ENCODE assay signal across 28 cellular contexts in genomic region chr3:85483986-85484385, GRCh38.
"Had no signal": no experiment of that assay in that cellular context is flagged by ENCODE, and none has a peak within 500 bp of the region (broad histone marks: within the 10 kb centered on the region; RNA-seq: fewer than 3 reads in every experiment).

No MANE protein-coding gene starts in this region.

- H3K4me3 Mint-ChIP-seq: activated CD4-positive, alpha-beta memory T cell treated with anti-CD3 and anti-CD28 coated beads for 36 hours; activated CD4-positive, alpha-beta T cell treated with anti-CD3 and anti-CD28 coated beads for 36 hours; activated CD4-positive, alpha-beta T cell treated with anti-CD3 and anti-CD28 coated beads, Interleukin-2, amount 10 ng/mL, durations not matched to agents 24 days and 14 days; activated CD8-positive, alpha-beta memory T cell treated with anti-CD3 and anti-CD28 coated beads, Interleukin-2, amount 10 ng/mL, durations not matched to agents 7 days and 5 days; activated CD8-positive, alpha-beta T cell treated with anti-CD3 and anti-CD28 coated beads, Interleukin-2, amount 10 ng/mL, durations not matched to agents 7 days and 5 days; activated naive CD4-positive, alpha-beta T cell treated with anti-CD3 and anti-CD28 coated beads, Interleukin-2, amount 10 ng/mL, durations not matched to agents 7 days and 5 days; activated naive CD8-positive, alpha-beta T cell treated with anti-CD3 and anti-CD28 coated beads, Interleukin-2, amount 10 ng/mL, durations not matched to agents 7 days and 5 days; brain; endodermal cell had no signal

- H3K9me3 Mint-ChIP-seq: activated CD4-positive, alpha-beta T cell treated with anti-CD3 and anti-CD28 coated beads, Interleukin-2, amount 10 ng/mL, durations not matched to agents 24 days and 14 days; activated naive CD8-positive, alpha-beta T cell treated with anti-CD3 and anti-CD28 coated beads, Interleukin-2, amount 10 ng/mL, durations not matched to agents 7 days and 5 days; brain; endodermal cell had no signal

- H3K27me3 ChIP-seq: ascending aorta, breast epithelium, cardiac muscle cell, colonic mucosa had no signal

- ATAC-seq: activated CD4-positive, alpha-beta T cell treated with anti-CD3 and anti-CD28 coated beads for 36 hours; activated CD8-positive, alpha-beta memory T cell treated with anti-CD3 and anti-CD28 coated beads, Interleukin-2, amount 10 ng/mL, durations not matched to agents 7 days and 5 days; activated CD8-positive, alpha-beta T cell treated with anti-CD3 and anti-CD28 coated beads, Interleukin-2, amount 10 ng/mL, durations not matched to agents 7 days and 5 days; activated naive CD4-positive, alpha-beta T cell treated with anti-CD3 and anti-CD28 coated beads, Interleukin-2, amount 50 U/mL, for 72 hours; esophagus mucosa had no signal

- H3K4me1 Mint-ChIP-seq: activated CD4-positive, alpha-beta T cell treated with anti-CD3 and anti-CD28 coated beads for 36 hours; activated CD4-positive, alpha-beta T cell treated with anti-CD3 and anti-CD28 coated beads, Interleukin-2, amount 10 ng/mL, durations not matched to agents 24 days and 14 days; activated CD8-positive, alpha-beta memory T cell treated with anti-CD3 and anti-CD28 coated beads, Interleukin-2, amount 10 ng/mL, durations not matched to agents 7 days and 5 days; activated naive CD4-positive, alpha-beta T cell treated with anti-CD3 and anti-CD28 coated beads, Interleukin-2, amount 10 ng/mL, durations not matched to agents 7 days and 5 days; activated naive CD8-positive, alpha-beta T cell treated with anti-CD3 and anti-CD28 coated beads, Interleukin-2, amount 10 ng/mL, durations not matched to agents 7 days and 5 days; endodermal cell had no signal

- H3K4me1 ChIP-seq: ascending aorta, breast epithelium, colonic mucosa had no signal

- H3K36me3 ChIP-seq: ascending aorta, breast epithelium, cardiac muscle cell, colonic mucosa had no signal

- H3K4me3 ChIP-seq: ascending aorta, breast epithelium, cardiac muscle cell, colonic mucosa had no signal

- DNase-seq: activated CD4-positive, alpha-beta memory T cell treated with anti-CD3 and anti-CD28 coated beads for 36 hours; activated CD4-positive, alpha-beta T cell treated with anti-CD3 and anti-CD28 coated beads for 36 hours; activated CD4-positive, alpha-beta T cell treated with anti-CD3 and anti-CD28 coated beads, Interleukin-2, amount 10 ng/mL, durations not matched to agents 24 days and 14 days; activated CD4-positive, CD25-positive, alpha-beta regulatory T cell; activated CD4-positive, CD25-positive, alpha-beta regulatory T cell treated with anti-CD3 and anti-CD28 coated beads, Interleukin-2, amount 50 U/mL, for 72 hours; activated CD8-positive, alpha-beta memory T cell treated with anti-CD3 and anti-CD28 coated beads, Interleukin-2, amount 10 ng/mL, durations not matched to agents 7 days and 5 days; activated CD8-positive, alpha-beta memory T cell treated with anti-CD3 and anti-CD28 coated beads, Interleukin-2, amount 50 U/mL, for 4 hours; activated CD8-positive, alpha-beta T cell treated with anti-CD3 and anti-CD28 coated beads, Interleukin-2, amount 10 ng/mL, durations not matched to agents 7 days and 5 days; activated gamma-delta T cell; activated naive CD4-positive, alpha-beta T cell; activated naive CD4-positive, alpha-beta T cell treated with anti-CD3 and anti-CD28 coated beads, Interleukin-2, amount 10 ng/mL, durations not matched to agents 7 days and 5 days; activated naive CD8-positive, alpha-beta T cell treated with anti-CD3 and anti-CD28 coated beads, Interleukin-2, amount 10 ng/mL, durations not matched to agents 7 days and 5 days; activated T-cell treated with anti-CD3 and anti-CD28 coated beads, Interleukin-2, amount 50 U/mL, for 1 hour; activated T-cell treated with anti-CD3 and anti-CD28 coated beads, Interleukin-2, amount 50 U/mL, for 48 hours; central memory CD4-positive, alpha-beta T cell; cerebellar nuclear complex; colonic mucosa; effector CD8-positive, alpha-beta T cell; endodermal cell; foreskin fibroblast; head of caudate nucleus; T-helper 2 cell had no signal

- H3K27ac ChIP-seq: ascending aorta, breast epithelium, cardiac muscle cell, colonic mucosa had no signal

- H3K36me3 Mint-ChIP-seq: activated CD4-positive, alpha-beta memory T cell treated with anti-CD3 and anti-CD28 coated beads for 36 hours; activated CD8-positive, alpha-beta memory T cell treated with anti-CD3 and anti-CD28 coated beads, Interleukin-2, amount 10 ng/mL, durations not matched to agents 7 days and 5 days; activated naive CD4-positive, alpha-beta T cell treated with anti-CD3 and anti-CD28 coated beads, Interleukin-2, amount 10 ng/mL, durations not matched to agents 7 days and 5 days; activated naive CD4-positive, alpha-beta T cell treated with anti-CD3 and anti-CD28 coated beads, Interleukin-2, amount 50 U/mL, for 72 hours; activated naive CD8-positive, alpha-beta T cell treated with anti-CD3 and anti-CD28 coated beads, Interleukin-2, amount 10 ng/mL, durations not matched to agents 7 days and 5 days; brain had no signal

- H3K27me3 Mint-ChIP-seq: activated CD4-positive, alpha-beta memory T cell treated with anti-CD3 and anti-CD28 coated beads for 36 hours; activated CD4-positive, alpha-beta T cell treated with anti-CD3 and anti-CD28 coated beads for 36 hours; activated CD4-positive, alpha-beta T cell treated with anti-CD3 and anti-CD28 coated beads, Interleukin-2, amount 10 ng/mL, durations not matched to agents 24 days and 14 days; activated CD8-positive, alpha-beta memory T cell treated with anti-CD3 and anti-CD28 coated beads, Interleukin-2, amount 10 ng/mL, durations not matched to agents 7 days and 5 days; activated naive CD4-positive, alpha-beta T cell treated with anti-CD3 and anti-CD28 coated beads, Interleukin-2, amount 10 ng/mL, durations not matched to agents 7 days and 5 days; activated naive CD8-positive, alpha-beta T cell treated with anti-CD3 and anti-CD28 coated beads, Interleukin-2, amount 10 ng/mL, durations not matched to agents 7 days and 5 days; brain had no signal

- H3K9me3 ChIP-seq: ascending aorta, breast epithelium, colonic mucosa had no signal

- H3K27ac Mint-ChIP-seq: activated CD4-positive, alpha-beta memory T cell treated with anti-CD3 and anti-CD28 coated beads for 36 hours; activated CD4-positive, alpha-beta T cell treated with anti-CD3 and anti-CD28 coated beads for 36 hours; activated CD4-positive, alpha-beta T cell treated with anti-CD3 and anti-CD28 coated beads, Interleukin-2, amount 10 ng/mL, durations not matched to agents 24 days and 14 days; activated CD8-positive, alpha-beta memory T cell treated with anti-CD3 and anti-CD28 coated beads, Interleukin-2, amount 10 ng/mL, durations not matched to agents 7 days and 5 days; activated CD8-positive, alpha-beta T cell treated with anti-CD3 and anti-CD28 coated beads, Interleukin-2, amount 10 ng/mL, durations not matched to agents 7 days and 5 days; activated naive CD4-positive, alpha-beta T cell treated with anti-CD3 and anti-CD28 coated beads, Interleukin-2, amount 10 ng/mL, durations not matched to agents 7 days and 5 days; activated naive CD4-positive, alpha-beta T cell treated with anti-CD3 and anti-CD28 coated beads, Interleukin-2, amount 50 U/mL, for 72 hours; activated naive CD8-positive, alpha-beta T cell treated with anti-CD3 and anti-CD28 coated beads, Interleukin-2, amount 10 ng/mL, durations not matched to agents 7 days and 5 days; brain; endodermal cell had no signal
